Comparison of ENCODE assay signal across 10 cellular contexts in genomic region chr10:75208177-75208576, GRCh38. TPM values are rescaled to one million over a fixed set of nuclear protein-coding genes. Genes with fewer than 3 reads are reported as not detected.
A peak's percentile ranks its signal among the peaks of the same experiment; 100 is the strongest.
DNase-seq lines count a peak whose midpoint lies in the region; ATAC-seq and TF ChIP-seq lines count a peak whose summit lies in the region.
"Had no signal": no experiment of that assay in that cellular context is flagged by ENCODE, and none has a peak within 500 bp of the region (broad histone marks: within the 10 kb centered on the region; RNA-seq: fewer than 3 reads in every experiment).

No MANE protein-coding gene starts in this region.

- no peaks in the 10 kb centered on the region for H3K27me3 ChIP-seq in MG63

- peak overlapping the region; percentile 29 for H3K4me3 Mint-ChIP-seq in progenitor cell of endocrine pancreas (ENCODE audit: low read depth)

- TF ChIP-seq CTCF in progenitor cell of endocrine pancreas (IDR thresholded peaks at IDR 0.05; ENCODE audit: unreplicated experiment) (no peak), GM10266 (IDR thresholded peaks at IDR 0.05; ENCODE audit: control insufficient read depth, insufficient read depth, low read depth, missing control alignments) (no peak)

- no peak for ATAC-seq in HG02588 (IDR thresholded peaks at IDR 0.05; ENCODE audit: unreplicated experiment)

- H3K4me1 Mint-ChIP-seq in progenitor cell of endocrine pancreas (ENCODE audit: low read depth): peaks cover 31% of the 10 kb centered on the region

- H3K27me3 Mint-ChIP-seq in progenitor cell of endocrine pancreas: no peaks in the 10 kb centered on the region

- H3K27ac Mint-ChIP-seq in progenitor cell of endocrine pancreas: peak overlapping the region; percentile 60

- H3K36me3 Mint-ChIP-seq in progenitor cell of endocrine pancreas (ENCODE audit: insufficient read depth): peaks cover 5% of the 10 kb centered on the region

- H3K9me3 ChIP-seq in MG63: no peaks in the 10 kb centered on the region

- TF ChIP-seq POLR2A in erythroblast (IDR thresholded peaks at IDR 0.05; ENCODE audit: low read length): no peak

- peak; percentile 42 for DNase-seq in EL
- peak; percentile 41 for DNase-seq in MG63
- DNase-seq in erythroblast (lab: John Stamatoyannopoulos, UW): peak; percentile 23 to 58
- no peak for DNase-seq in progenitor cell of endocrine pancreas (ENCODE audit: low spot score, unreplicated experiment)
- DNase-seq in GM10266 (ENCODE audit: extremely low spot score): no peak
- DNase-seq in cerebellum (ENCODE audit: low spot score): no peak
- DNase-seq: activated gamma-delta T cell treated with Interleukin-2 at 50 U/mL for 16 hours, NCI-H1092 treated with DMSO at 0.1 percent for 48 hours, SIG-M5 had no signal

- peaks cover 23% of the 10 kb centered on the region for H3K36me3 ChIP-seq in MG63

- no peak overlapping the region for H3K4me3 ChIP-seq in MG63

- H3K9me3 Mint-ChIP-seq in progenitor cell of endocrine pancreas (ENCODE audit: low read depth): no peaks in the 10 kb centered on the region

RNA-seq across cellular contexts. Expression of gene VDAC2, which starts 2.4 kb away (rescaled TPM):
- total RNA-seq in MG63 (2014; rRNA removed; shearing (Covaris generic); ENCODE audit: low replicate concordance): 200 and 236 TPM in 2 replicates
- total RNA-seq in progenitor cell of endocrine pancreas (142 and 154 TPM in 2 replicates), cerebellum (88.6 TPM)

RNA-seq across cellular contexts. Expression of gene COMTD1, which starts 27.6 kb away (rescaled TPM):
- 18.1 and 33.0 TPM in 2 replicates for total RNA-seq in MG63 (2014; rRNA removed; shearing (Covaris generic); ENCODE audit: low replicate concordance)
- total RNA-seq in progenitor cell of endocrine pancreas (18.4 and 19.9 TPM in 2 replicates), cerebellum (13.8 TPM)

Comparison
In these comparisons a context has a peak if more than half of its experiments do, and no peak if none do; other contexts are left out.
1. DNase-seq: peak in EL (single experiment), MG63 (single experiment) and erythroblast (2 of 2); none in progenitor cell of endocrine pancreas (single experiment), GM10266 (single experiment) and cerebellum (single experiment).